ENCODE assay signal across 22 cellular contexts in the genomic region with DNA sequence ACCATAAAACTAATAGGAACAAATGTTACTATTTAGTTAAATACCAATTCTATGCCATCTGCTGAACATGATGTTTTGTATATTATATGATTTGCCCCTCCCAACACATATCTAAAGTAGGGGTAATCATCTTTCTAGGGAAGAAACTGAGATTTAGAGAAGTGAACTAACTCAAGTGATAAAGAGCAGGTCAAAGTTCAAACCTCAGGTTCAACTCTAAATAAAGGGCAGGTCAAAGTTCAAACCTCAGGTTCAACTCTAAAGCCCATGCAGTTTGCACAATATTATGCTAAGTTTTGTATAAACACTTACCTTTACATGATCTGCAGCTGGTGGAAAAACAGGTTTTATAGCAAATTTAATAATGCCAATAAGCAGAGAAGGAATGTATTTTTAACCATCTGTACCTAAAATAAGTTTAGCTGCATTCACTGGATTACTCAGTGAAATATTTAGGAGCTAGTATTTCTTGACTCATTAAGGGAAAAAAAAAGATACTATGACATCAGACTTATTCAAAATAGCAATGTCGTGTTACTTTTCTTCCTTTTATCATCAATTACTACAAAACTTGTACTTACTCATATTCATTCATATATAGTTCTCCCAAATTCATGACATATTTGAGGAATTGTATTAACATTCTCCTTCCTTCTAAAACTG.
"Had no signal": no experiment of that assay in that cellular context is flagged by ENCODE, and none has a peak within 500 bp of the region (broad histone marks: within the 10 kb centered on the region; RNA-seq: fewer than 3 reads in every experiment).

No MANE protein-coding gene starts in this region.

- H3K4me1 Mint-ChIP-seq: activated T-helper 17 cell treated with anti-CD3 and anti-CD28 coated beads, Interleukin-2, amount 50 U/mL, for 72 hours had no signal

- H3K36me3 ChIP-seq: breast epithelium, gastrocnemius medialis, heart left ventricle, spleen, suprapubic skin, WERI-Rb-1 had no signal

- H3K4me1 ChIP-seq: breast epithelium, gastrocnemius medialis, heart left ventricle, spleen, suprapubic skin had no signal

- H3K9me3 ChIP-seq: breast epithelium, gastrocnemius medialis, heart left ventricle, suprapubic skin had no signal

- H3K27me3 Mint-ChIP-seq: dendritic cell treated with granulocyte-macrophage colony-stimulating factor and Interleukin-4, amounts not matched to agents 40 ng/mL and 50 ng/mL, for 4 days; effector memory CD8-positive, alpha-beta T cell; progenitor cell of endocrine pancreas had no signal

- H3K4me3 Mint-ChIP-seq: activated T-helper 17 cell treated with anti-CD3 and anti-CD28 coated beads, Interleukin-2, amount 50 U/mL, for 72 hours; dendritic cell treated with granulocyte-macrophage colony-stimulating factor and Interleukin-4, amounts not matched to agents 40 ng/mL and 50 ng/mL, for 4 days; effector memory CD8-positive, alpha-beta T cell; mesothelial cell of epicardium; nephron progenitor cell; stimulated activated naive CD8-positive, alpha-beta T cell treated with anti-CD3 and anti-CD28 coated beads, Interleukin-15, Interleukin-2, amounts not matched to agents 100 ng/mL and 50 ng/mL, for 24 hours had no signal

- H3K27me3 ChIP-seq: breast epithelium, gastrocnemius medialis, heart left ventricle, spleen, suprapubic skin had no signal

- H3K9me3 Mint-ChIP-seq: stimulated activated naive CD8-positive, alpha-beta T cell treated with anti-CD3 and anti-CD28 coated beads, Interleukin-15, Interleukin-2, amounts not matched to agents 100 ng/mL and 50 ng/mL, for 24 hours had no signal

- H3K4me3 ChIP-seq: breast epithelium, gastrocnemius medialis, heart left ventricle, lung, spleen, suprapubic skin had no signal

- ATAC-seq: activated T-helper 17 cell treated with anti-CD3 and anti-CD28 coated beads, Interleukin-2, amount 50 U/mL, for 72 hours; effector memory CD8-positive, alpha-beta T cell; gastrocnemius medialis; heart left ventricle; left colon; right cardiac atrium had no signal

- DNase-seq: activated CD4-positive, alpha-beta T cell treated with anti-CD3 and anti-CD28 coated beads, Interleukin-2, amount 50 U/mL, for 48 hours; activated naive CD4-positive, alpha-beta T cell treated with Interleukin-2 at 50 U/mL for 16 hours; aorta; effector memory CD8-positive, alpha-beta T cell; gastrocnemius medialis; heart left ventricle; left colon; nephron progenitor cell; occipital lobe; right cardiac atrium; spleen; T-helper 9 cell; trophoblast cell; WERI-Rb-1 had no signal

- H3K36me3 Mint-ChIP-seq: mesothelial cell of epicardium had no signal

- H3K27ac ChIP-seq: breast epithelium, gastrocnemius medialis, heart left ventricle, spleen, suprapubic skin, WERI-Rb-1 had no signal

- H3K27ac Mint-ChIP-seq: activated T-helper 17 cell treated with anti-CD3 and anti-CD28 coated beads, Interleukin-2, amount 50 U/mL, for 72 hours; dendritic cell treated with granulocyte-macrophage colony-stimulating factor and Interleukin-4, amounts not matched to agents 40 ng/mL and 50 ng/mL, for 4 days; effector memory CD8-positive, alpha-beta T cell; mesothelial cell of epicardium; nephron progenitor cell; progenitor cell of endocrine pancreas; stimulated activated naive CD8-positive, alpha-beta T cell treated with anti-CD3 and anti-CD28 coated beads, Interleukin-15, Interleukin-2, amounts not matched to agents 100 ng/mL and 50 ng/mL, for 24 hours had no signal
